21 cellular contexts compared by ENCODE assay signal in the genomic region with DNA sequence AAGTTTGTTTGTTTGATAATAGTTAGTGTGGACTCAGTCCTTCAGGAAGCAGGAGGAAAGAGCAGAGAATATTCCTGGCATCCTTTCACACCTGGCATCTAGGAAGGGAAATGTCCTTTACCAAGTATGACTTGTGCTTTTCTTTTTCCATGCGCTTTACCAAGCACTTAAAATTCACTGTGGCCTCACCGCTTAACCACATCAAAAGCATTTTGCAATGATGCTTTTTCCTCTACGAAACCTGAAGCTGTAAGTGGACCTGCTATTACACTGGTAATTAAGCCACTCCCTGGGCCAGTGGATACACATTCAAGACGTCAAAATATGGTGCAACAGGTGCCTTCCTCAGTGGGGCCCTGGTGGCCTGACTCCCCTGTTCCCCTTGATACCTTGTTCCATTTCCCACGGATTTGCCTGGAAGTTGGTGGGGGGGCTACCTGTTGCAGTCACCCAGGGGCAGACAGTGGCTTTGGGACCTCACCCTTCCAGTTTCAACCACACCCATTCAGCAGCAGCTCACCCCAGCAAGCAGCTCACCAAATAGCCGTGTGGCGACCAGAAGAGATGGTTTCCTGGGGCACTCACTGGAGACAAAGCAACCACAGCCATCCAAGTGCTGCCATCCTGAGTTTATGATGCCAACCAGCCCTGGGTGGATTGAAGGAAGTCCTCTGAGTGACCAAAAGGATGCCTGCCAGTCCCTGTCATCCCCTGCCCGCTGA. TPM values are rescaled to one million over a fixed set of nuclear protein-coding genes. Genes with fewer than 3 reads are reported as not detected.
"Had no signal": no experiment of that assay in that cellular context is flagged by ENCODE, and none has a peak within 500 bp of the region (broad histone marks: within the 10 kb centered on the region; RNA-seq: fewer than 3 reads in every experiment).

No MANE protein-coding gene starts in this region.

- DNase-seq: activated CD4-positive, alpha-beta memory T cell treated with anti-CD3 and anti-CD28 coated beads, Interleukin-2, amount 10 ng/mL, durations not matched to agents 7 days and 5 days; activated CD4-positive, alpha-beta T cell treated with anti-CD3 and anti-CD28 coated beads, Interleukin-2, amount 10 ng/mL, durations not matched to agents 24 days and 14 days; activated effector memory CD4-positive, alpha-beta T cell treated with anti-CD3 and anti-CD28 coated beads, Interleukin-2, amount 50 U/mL, for 16 hours; activated naive CD4-positive, alpha-beta T cell treated with anti-CD3 and anti-CD28 coated beads, Interleukin-2, amount 10 ng/mL, durations not matched to agents 7 days and 5 days; amygdala; cortex of kidney; foreskin fibroblast; heart right ventricle; kidney; naive thymus-derived CD4-positive, alpha-beta T cell; stimulated activated CD4-positive, alpha-beta T cell treated with anti-CD3 and anti-CD28 coated beads, Interleukin-12 subunit alpha, Interleukin-12 subunit beta, amount 100 ng/mL, for 4 hours; stimulated activated CD4-positive, alpha-beta T cell treated with anti-CD3 and anti-CD28 coated beads, Interleukin-4, amount 100 ng/mL, for 4 hours; stimulated activated naive CD8-positive, alpha-beta T cell treated with anti-CD3 and anti-CD28 coated beads, Interleukin-15, Interleukin-2, amounts not matched to agents 100 U/mL and 50 U/mL, for 24 hours; substantia nigra; thyroid gland; upper lobe of right lung had no signal

- H3K4me3 ChIP-seq: cardiac muscle cell, heart right ventricle, lung, prostate gland, right atrium auricular region, thyroid gland, upper lobe of right lung had no signal

- ATAC-seq: heart right ventricle; naive thymus-derived CD4-positive, alpha-beta T cell; stimulated activated naive CD8-positive, alpha-beta T cell treated with anti-CD3 and anti-CD28 coated beads, Interleukin-15, Interleukin-2, amounts not matched to agents 100 U/mL and 50 U/mL, for 24 hours; upper lobe of right lung had no signal

RNA-seq across cellular contexts. Expression of gene FZD10, which starts 14.2 kb away (rescaled TPM):
- total RNA-seq: activated CD4-positive, alpha-beta memory T cell treated with anti-CD3 and anti-CD28 coated beads, Interleukin-2, amount 10 ng/mL, durations not matched to agents 7 days and 5 days; activated CD4-positive, alpha-beta T cell treated with anti-CD3 and anti-CD28 coated beads, Interleukin-2, amount 10 ng/mL, durations not matched to agents 24 days and 14 days; naive thymus-derived CD4-positive, alpha-beta T cell; osteocyte had no signal
